Comparison of ENCODE assay signal across 15 cellular contexts in the genomic region with DNA sequence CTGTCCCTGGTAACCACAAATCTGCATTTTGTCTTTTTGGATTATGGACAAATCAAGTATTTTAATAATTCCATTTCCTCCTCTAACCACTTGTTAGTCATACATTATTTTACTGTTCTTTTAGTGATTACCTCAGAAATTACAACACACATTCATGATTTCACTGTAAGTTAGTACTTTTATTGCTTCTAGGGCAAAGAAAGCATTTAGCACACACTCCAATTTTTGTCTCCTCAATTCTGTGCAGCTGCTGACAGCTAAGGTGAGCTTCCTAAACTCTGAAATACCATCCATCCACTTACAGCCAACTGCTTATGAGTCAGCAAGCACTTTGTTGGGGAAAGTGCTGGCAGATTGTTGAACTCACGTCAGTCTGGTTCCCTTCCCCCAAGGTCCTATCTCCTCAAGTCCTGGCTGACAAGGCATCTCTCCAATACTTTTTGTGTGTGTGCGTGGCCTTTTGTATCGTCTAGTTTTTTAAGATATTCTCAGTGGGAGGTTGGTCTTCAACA. TPM values are rescaled to one million over a fixed set of nuclear protein-coding genes. Genes with fewer than 3 reads are reported as not detected.
A peak's percentile ranks its signal among the peaks of the same experiment; 100 is the strongest.
DNase-seq lines count a peak whose midpoint lies in the region; ATAC-seq and TF ChIP-seq lines count a peak whose summit lies in the region.
"Had no signal": no experiment of that assay in that cellular context is flagged by ENCODE, and none has a peak within 500 bp of the region (broad histone marks: within the 10 kb centered on the region; RNA-seq: fewer than 3 reads in every experiment).

No MANE protein-coding gene starts in this region.

- H3K9me3 ChIP-seq in mesenchymal stem cell (ENCODE audit: control insufficient read depth, low read length) (peaks cover 5% of the 10 kb centered on the region), upper lobe of right lung (no peaks in the 10 kb centered on the region), testis (no peaks in the 10 kb centered on the region)

- intact Hi-C loops in upper lobe of right lung (cut with DNase I) = no loop called here
- intact Hi-C loops in testis (cut with DNase I; ENCODE audit: low total_unique reads) = no loop called here

- no peak overlapping the region for H3K18ac ChIP-seq in mesenchymal stem cell (ENCODE audit: low read depth in 1 of 2, low read length in 2 of 2)

- no peak for ATAC-seq in upper lobe of right lung
- ATAC-seq in activated CD8-positive, alpha-beta memory T cell treated with anti-CD3 and anti-CD28 coated beads, Interleukin-2, amount 10 ng/mL, durations not matched to agents 7 days and 5 days = no peak

- no peak overlapping the region for H2BK5ac ChIP-seq in mesenchymal stem cell (ENCODE audit: low read depth, low read length, poor library complexity, severe bottlenecking)

- no peaks in the 10 kb centered on the region for H3K79me1 ChIP-seq in mesenchymal stem cell (replicated peaks; ENCODE audit: low read length, poor library complexity, severe bottlenecking)

- peaks cover 45% of the 10 kb centered on the region for H3K27me3 Mint-ChIP-seq in activated CD8-positive, alpha-beta memory T cell treated with anti-CD3 and anti-CD28 coated beads, Interleukin-2, amount 10 ng/mL, durations not matched to agents 7 days and 5 days

- H3K27me3 ChIP-seq in mesenchymal stem cell (ENCODE audit: control insufficient read depth in 1 of 2, insufficient read depth in 1 of 2, low read length in 2 of 2) (no peaks in the 10 kb centered on the region), upper lobe of right lung (no peaks in the 10 kb centered on the region), testis (no peaks in the 10 kb centered on the region)
- H3K27me3 ChIP-seq: stomach had no signal

- H3K36me3 Mint-ChIP-seq in activated CD8-positive, alpha-beta memory T cell treated with anti-CD3 and anti-CD28 coated beads, Interleukin-2, amount 10 ng/mL, durations not matched to agents 7 days and 5 days = no peaks in the 10 kb centered on the region
- H3K36me3 Mint-ChIP-seq: immature natural killer cell had no signal

- H3K4me1 Mint-ChIP-seq in activated CD8-positive, alpha-beta memory T cell treated with anti-CD3 and anti-CD28 coated beads, Interleukin-2, amount 10 ng/mL, durations not matched to agents 7 days and 5 days = no peaks in the 10 kb centered on the region
- H3K4me1 Mint-ChIP-seq: endodermal cell, immature natural killer cell had no signal

- no peak overlapping the region for H3K4ac ChIP-seq in mesenchymal stem cell (ENCODE audit: low read depth in 1 of 2, low read length in 2 of 2)

- no peak overlapping the region for H3K14ac ChIP-seq in mesenchymal stem cell (ENCODE audit: low read length in 2 of 2)

- DNase-seq in DMS53 treated with DMSO at 0.1 percent for 48 hours (lab: John Stamatoyannopoulos, UW; ENCODE audit: unreplicated experiment) = peak; percentile 13
- DNase-seq in NCI-H2171 (lab: John Stamatoyannopoulos, UW) = peak; percentile 21
- DNase-seq in dermis blood vessel endothelial cell = peak; percentile 74
- DNase-seq in mesenchymal stem cell = peak; percentile 28
- DNase-seq in upper lobe of right lung = no peak
- no peak for DNase-seq in substantia nigra (lab: John Stamatoyannopoulos, UW)
- no peak for DNase-seq in activated CD8-positive, alpha-beta memory T cell treated with anti-CD3 and anti-CD28 coated beads, Interleukin-2, amount 10 ng/mL, durations not matched to agents 7 days and 5 days
- DNase-seq in testis = no peak
- DNase-seq: activated CD4-positive, alpha-beta T cell treated with anti-CD3 and anti-CD28 coated beads for 1 hour; activated naive CD4-positive, alpha-beta T cell; endodermal cell; immature natural killer cell; stimulated activated CD4-positive, alpha-beta T cell treated with anti-CD3 and anti-CD28 coated beads, Interleukin-1b, Interleukin-23, amount 100 ng/mL, for 48 hours; stomach had no signal

- no peak overlapping the region for H4K91ac ChIP-seq in mesenchymal stem cell (ENCODE audit: low read length)

- H2BK15ac ChIP-seq in mesenchymal stem cell (ENCODE audit: low read depth, poor library complexity, severe bottlenecking) = no peak overlapping the region

- H3K4me3 ChIP-seq in mesenchymal stem cell (ENCODE audit: insufficient read depth in 1 of 2, low read depth in 1 of 2, low read length in 2 of 2) (no peak overlapping the region), upper lobe of right lung (no peak overlapping the region), testis (no peak overlapping the region)
- H3K4me3 ChIP-seq: stomach had no signal

- H2AFZ ChIP-seq in mesenchymal stem cell (ENCODE audit: low read depth, low read length) = no peak overlapping the region

- 76% methylated on average over 3 of the region's 3 CpGs for WGBS in mesenchymal stem cell
- 82 to 91% methylated on average over 3 of the region's 3 CpGs for WGBS in testis, 2 donors

- no peak overlapping the region for H4K8ac ChIP-seq in mesenchymal stem cell (ENCODE audit: low read length)

- no peak overlapping the region for H3K27ac Mint-ChIP-seq in activated CD8-positive, alpha-beta memory T cell treated with anti-CD3 and anti-CD28 coated beads, Interleukin-2, amount 10 ng/mL, durations not matched to agents 7 days and 5 days
- H3K27ac Mint-ChIP-seq: endodermal cell, immature natural killer cell had no signal

- no peak for TF ChIP-seq POLR2A in testis (IDR thresholded peaks at IDR 0.05)

- no peak for TF ChIP-seq CTCF in upper lobe of right lung (IDR thresholded peaks at IDR 0.05)
- TF ChIP-seq CTCF in testis (IDR thresholded peaks at IDR 0.05) = no peak

- no peak overlapping the region for H3K4me2 ChIP-seq in mesenchymal stem cell (ENCODE audit: low read length, poor library complexity, severe bottlenecking)

- no peaks in the 10 kb centered on the region for H3K9me3 Mint-ChIP-seq in activated CD8-positive, alpha-beta memory T cell treated with anti-CD3 and anti-CD28 coated beads, Interleukin-2, amount 10 ng/mL, durations not matched to agents 7 days and 5 days (ENCODE audit: low read depth)

- no peak overlapping the region for H2BK12ac ChIP-seq in mesenchymal stem cell (ENCODE audit: low read length in 2 of 2)

- H3K36me3 ChIP-seq in mesenchymal stem cell (ENCODE audit: control insufficient read depth in 1 of 2, insufficient read depth in 2 of 2, low read depth in 1 of 2, low read length in 2 of 2) = no peaks in the 10 kb centered on the region
- no peaks in the 10 kb centered on the region for H3K36me3 ChIP-seq in upper lobe of right lung
- no peaks in the 10 kb centered on the region for H3K36me3 ChIP-seq in testis (ENCODE audit: low read depth, missing control alignments)
- H3K36me3 ChIP-seq: stomach had no signal

- H2AK5ac ChIP-seq in mesenchymal stem cell (ENCODE audit: low read length, severe bottlenecking) = no peak overlapping the region

- H2BK120ac ChIP-seq in mesenchymal stem cell (ENCODE audit: low read depth, low read length) = no peak overlapping the region

- H3K23ac ChIP-seq in mesenchymal stem cell (ENCODE audit: low read length in 2 of 2) = no peak overlapping the region

- H3K4me1 ChIP-seq in mesenchymal stem cell (ENCODE audit: control insufficient read depth, insufficient read depth, low read depth, low read length) (no peaks in the 10 kb centered on the region), upper lobe of right lung (no peaks in the 10 kb centered on the region), testis (no peaks in the 10 kb centered on the region)
- H3K4me1 ChIP-seq: stomach had no signal

- H3K9ac ChIP-seq in mesenchymal stem cell (ENCODE audit: low read length) = no peak overlapping the region

- CTCF ChIA-PET in activated CD8-positive, alpha-beta memory T cell treated with anti-CD3 and anti-CD28 coated beads, Interleukin-2, amount 10 ng/mL, durations not matched to agents 7 days and 5 days (lab: Charles Lee) = no interaction called here

- H3K27ac ChIP-seq in mesenchymal stem cell (ENCODE audit: low read length, poor library complexity, severe bottlenecking) (no peak overlapping the region), upper lobe of right lung (no peak overlapping the region), substantia nigra (ENCODE audit: low read depth, low read length, poor library complexity, severe bottlenecking) (no peak overlapping the region), testis (no peak overlapping the region)
- H3K27ac ChIP-seq: stomach had no signal

- H3K4me3 Mint-ChIP-seq in activated CD8-positive, alpha-beta memory T cell treated with anti-CD3 and anti-CD28 coated beads, Interleukin-2, amount 10 ng/mL, durations not matched to agents 7 days and 5 days = no peak overlapping the region
- H3K4me3 Mint-ChIP-seq: endodermal cell, immature natural killer cell had no signal

RNA-seq across cellular contexts. Expression of a gene that starts 49.4 kb away (rescaled TPM):
- total RNA-seq in dermis blood vessel endothelial cell = 49.9 and 79.0 TPM in 2 replicates
- 0.10 TPM for polyA plus RNA-seq in mesenchymal stem cell (2013, experiment 1 of 2)
- polyA plus RNA-seq in mesenchymal stem cell (2013, experiment 2 of 2) = 0.10 TPM
- 10.9 TPM for total RNA-seq in upper lobe of right lung
- total RNA-seq in activated CD8-positive, alpha-beta memory T cell treated with anti-CD3 and anti-CD28 coated beads, Interleukin-2, amount 10 ng/mL, durations not matched to agents 7 days and 5 days = 1 to 10 TPM in 1 of 2 experiments, not detected in 1; 4.1 TPM
- 10 to 100 TPM in 1 of 2 donors, 1 to 10 TPM in 1; 5.1 to 17.3 TPM for total RNA-seq in testis
- polyA plus RNA-seq in testis (ENCODE audit: insufficient read depth, low read depth, low replicate concordance) = 10.2 TPM
- total RNA-seq: SK-MEL-5 had no signal
- polyA plus RNA-seq: immature natural killer cell had no signal

Comparison
In these comparisons a context has a peak if more than half of its experiments do, and no peak if none do; other contexts are left out.
1. DNase-seq: peak in DMS53 treated with DMSO at 0.1 percent for 48 hours (single experiment), NCI-H2171 (single experiment), dermis blood vessel endothelial cell (single experiment) and mesenchymal stem cell (single experiment); none in upper lobe of right lung (single experiment), substantia nigra (0 of 49), activated CD8-positive, alpha-beta memory T cell treated with anti-CD3 and anti-CD28 coated beads, Interleukin-2, amount 10 ng/mL, durations not matched to agents 7 days and 5 days (single experiment) and testis (single experiment).